7 cellular contexts compared by ENCODE assay signal in genomic region chr7:75866497-75867389, GRCh38. TPM values are rescaled to one million over a fixed set of nuclear protein-coding genes. Genes with fewer than 3 reads are reported as not detected.
A peak's percentile ranks its signal among the peaks of the same experiment; 100 is the strongest.
DNase-seq lines count a peak whose midpoint lies in the region; ATAC-seq and TF ChIP-seq lines count a peak whose summit lies in the region.

No MANE protein-coding gene starts in this region.

- TF ChIP-seq CTCF in GM06990 (IDR thresholded peaks at IDR 0.05; ENCODE audit: insufficient read depth, low read length, poor library complexity, severe bottlenecking) (peak; percentile 98), heart left ventricle (IDR thresholded peaks at IDR 0.05) (peak; percentile 83 to 96 (median 91)), psoas muscle (IDR thresholded peaks at IDR 0.05) (peak; percentile 84)

- peaks cover 0 to 15% (median 3%) of the 10 kb centered on the region in 12 donors for H3K4me1 ChIP-seq in heart left ventricle
- peaks cover 7% of the 10 kb centered on the region for H3K4me1 ChIP-seq in psoas muscle

- H3K27ac ChIP-seq in heart left ventricle, result no peak overlapping the region
- no peak overlapping the region for H3K27ac ChIP-seq in psoas muscle

- H3K27me3 ChIP-seq in GM06990 (replicated peaks; ENCODE audit: control insufficient read depth, insufficient read depth, low read length) (no peaks in the 10 kb centered on the region), MG63 (no peaks in the 10 kb centered on the region), heart left ventricle (no peaks in the 10 kb centered on the region), psoas muscle (ENCODE audit: insufficient read depth in 3 of 3, low read length in 2 of 3) (no peaks in the 10 kb centered on the region)

- no peaks in the 10 kb centered on the region for H3K36me3 ChIP-seq in GM06990 (ENCODE audit: control insufficient read depth, insufficient read depth, low read length)
- H3K36me3 ChIP-seq in MG63, result no peaks in the 10 kb centered on the region
- H3K36me3 ChIP-seq in heart left ventricle, result no peaks in the 10 kb centered on the region
- H3K36me3 ChIP-seq in psoas muscle (ENCODE audit: insufficient read depth in 1 of 2, low read depth in 1 of 2), result no peaks in the 10 kb centered on the region

- H3K9me3 ChIP-seq in MG63 (no peaks in the 10 kb centered on the region), heart left ventricle (no peaks in the 10 kb centered on the region), psoas muscle (no peaks in the 10 kb centered on the region)

- ATAC-seq in heart left ventricle (peak; percentile 77 to 93 (median 91)), psoas muscle (peak; percentile 83 to 97 (median 93)), GM19351 (IDR thresholded peaks at IDR 0.05; ENCODE audit: unreplicated experiment) (no peak)

- H3K4me3 ChIP-seq in GM06990 (replicated peaks; ENCODE audit: low read depth, low read length) (no peak overlapping the region), MG63 (no peak overlapping the region), heart left ventricle (no peak overlapping the region), psoas muscle (no peak overlapping the region)

- no peak for TF ChIP-seq POLR2A in heart left ventricle (IDR thresholded peaks at IDR 0.05)

- WGBS in heart left ventricle, 4 donors, result 36 to 47% (median 42%) methylated on average over 9 to 19 of the region's 19 CpGs
- WGBS in psoas muscle, 3 donors, result 34 to 46% (median 37%) methylated on average over 15 to 19 of the region's 19 CpGs

- DNase-seq in GM06990 (ENCODE audit: extremely low read depth, insufficient read length) (peak; percentile 32), MG63 (peak; percentile 80), SHP77 treated with DMSO at 0.1 percent for 48 hours (lab: John Stamatoyannopoulos, UW) (peak; percentile 53), amniotic stem cell (lab: John Stamatoyannopoulos, UW) (peak; percentile 27), heart left ventricle (peak in 4 of 5 donors; percentile 50 to 67 (median 66)), psoas muscle (peak in 1 of 2 donors; percentile 68)

- intact Hi-C loops in heart left ventricle (cut with DNase I) (loop anchor here (1.0 to 10.0 kb wide), 5 partner anchors 153 to 268 kb away; no protein-coding TSS in a partner anchor), psoas muscle (cut with DNase I) (loop anchor here (1.0 to 2.0 kb wide), 2 partner anchors 154 kb away; no protein-coding TSS in a partner anchor)

RNA-seq across cellular contexts. Expression of gene RHBDD2, which starts 12.1 kb away (rescaled TPM):
- total RNA-seq in MG63 (2014; rRNA removed; shearing (Covaris generic); ENCODE audit: low replicate concordance), result 11.8 and 12.8 TPM in 2 replicates
- total RNA-seq in heart left ventricle (10 to 100 TPM; 23.6 to 44.1 (median 32.5) TPM), psoas muscle (10 to 100 TPM; 18.3 to 32.0 (median 24.6) TPM)
- polyA plus RNA-seq in heart left ventricle (10 to 100 TPM; 27.6 to 43.4 TPM), psoas muscle (10 to 100 TPM; 26.5 to 38.9 (median 30.7) TPM)

RNA-seq across cellular contexts. Expression of gene POR, which starts 48.2 kb away (rescaled TPM):
- 13.7 and 23.3 TPM in 2 replicates for total RNA-seq in MG63 (2014; rRNA removed; shearing (Covaris generic); ENCODE audit: low replicate concordance)
- total RNA-seq in heart left ventricle (100 to 1,000 TPM in 2 of 9 donors, 10 to 100 TPM in 7; 38.3 to 202 (median 80.0) TPM), psoas muscle (100 to 1,000 TPM in 2 of 4 donors, 10 to 100 TPM in 2; 48.8 to 206 (median 117) TPM)
- polyA plus RNA-seq in heart left ventricle (100 to 1,000 TPM in 1 of 2 donors, 10 to 100 TPM in 1; 69.5 to 169 TPM), psoas muscle (100 to 1,000 TPM in 2 of 3 donors, 10 to 100 TPM in 1; 81.4 to 288 (median 138) TPM)

RNA-seq across cellular contexts. Expression of gene CCL24, which starts 53.1 kb away (rescaled TPM):
- total RNA-seq in MG63 (2014; rRNA removed; shearing (Covaris generic); ENCODE audit: low replicate concordance), result not detected in 2 replicates
- under 1 TPM in 2 of 9 donors, not detected in 7; 0.60 to 0.77 TPM for total RNA-seq in heart left ventricle
- under 1 TPM in 1 of 2 donors, not detected in 1; 0.18 TPM for polyA plus RNA-seq in heart left ventricle
- not detected for total RNA-seq in psoas muscle
- not detected for polyA plus RNA-seq in psoas muscle
